Comparison of ENCODE assay signal across 8 cellular contexts in genomic region chr6:154653853-154654252, GRCh38.
DNase-seq lines count a peak whose midpoint lies in the region; ATAC-seq and TF ChIP-seq lines count a peak whose summit lies in the region.

No MANE protein-coding gene starts in this region.

- no peak for TF ChIP-seq CTCF in smooth muscle cell (IDR thresholded peaks at IDR 0.05; ENCODE audit: borderline replicate concordance, insufficient read depth, poor library complexity, severe bottlenecking)
- no peak for TF ChIP-seq CTCF in H9 (conservative IDR thresholded peaks at IDR 0.05)

- no peak overlapping the region for H3T11ph ChIP-seq in H9 (ENCODE audit: low read length)

- H3K27me3 ChIP-seq in right cardiac atrium (ENCODE audit: control insufficient read depth, insufficient read depth): no peaks in the 10 kb centered on the region
- H3K27me3 ChIP-seq in smooth muscle cell (ENCODE audit: low read depth): no peaks in the 10 kb centered on the region
- H3K27me3 ChIP-seq in H9 (ENCODE audit: insufficient read depth, low read length): no peaks in the 10 kb centered on the region
- no peaks in the 10 kb centered on the region for H3K27me3 ChIP-seq in Karpas-422 (ENCODE audit: low read length)

- no peaks in the 10 kb centered on the region for H3K4me1 Mint-ChIP-seq in H9
- H3K4me1 Mint-ChIP-seq in activated CD8-positive, alpha-beta memory T cell treated with anti-CD3 and anti-CD28 coated beads, Interleukin-2, amount 10 ng/mL, durations not matched to agents 7 days and 5 days: no peaks in the 10 kb centered on the region

- no peak overlapping the region for H3K18ac ChIP-seq in H9 (ENCODE audit: insufficient read length, low read depth, low read length)

- H4K20me1 ChIP-seq in smooth muscle cell (ENCODE audit: low read depth) (no peaks in the 10 kb centered on the region), H9 (ENCODE audit: control insufficient read depth, insufficient read depth, insufficient read length) (no peaks in the 10 kb centered on the region), Karpas-422 (ENCODE audit: insufficient read depth, low read depth, low read length) (no peaks in the 10 kb centered on the region)

- H2BK5ac ChIP-seq in H9 (ENCODE audit: insufficient read length, low read length): no peak overlapping the region

- no peaks in the 10 kb centered on the region for H3K79me1 ChIP-seq in H9 (ENCODE audit: insufficient read depth, low read depth, low read length, poor library complexity, severe bottlenecking)

- H3K4ac ChIP-seq in H9 (ENCODE audit: low read depth, low read length): no peak overlapping the region

- 0 out of 7 replicates have a peak overlapping the region, but pooled peaks of 1 of the 3 experiments have one; percentile 35 for H3K27ac Mint-ChIP-seq in H9
- H3K27ac Mint-ChIP-seq in activated CD8-positive, alpha-beta memory T cell treated with anti-CD3 and anti-CD28 coated beads, Interleukin-2, amount 10 ng/mL, durations not matched to agents 7 days and 5 days: no peak overlapping the region

- H3K36me3 ChIP-seq in smooth muscle cell (ENCODE audit: low read depth): no peaks in the 10 kb centered on the region
- no peaks in the 10 kb centered on the region for H3K36me3 ChIP-seq in Karpas-422 (ENCODE audit: insufficient read depth, low read length)

- H2AFZ ChIP-seq in smooth muscle cell (ENCODE audit: low read depth) (peak overlapping the region; percentile 35), H9 (ENCODE audit: low read length) (no peak overlapping the region), Karpas-422 (ENCODE audit: low read length) (no peak overlapping the region)

- H2AK5ac ChIP-seq in H9 (ENCODE audit: insufficient read length, low read length): no peak overlapping the region

- no peak overlapping the region for H2BK15ac ChIP-seq in H9 (ENCODE audit: low read depth, low read length)

- H3K4me3 ChIP-seq in right cardiac atrium (ENCODE audit: low read length): no peak overlapping the region
- no peak overlapping the region for H3K4me3 ChIP-seq in smooth muscle cell
- H3K4me3 ChIP-seq in Karpas-422 (ENCODE audit: low read length): no peak overlapping the region

- H3K4me2 ChIP-seq in smooth muscle cell: peak overlapping the region; percentile 37
- no peak overlapping the region for H3K4me2 ChIP-seq in H9 (ENCODE audit: insufficient read depth, insufficient read length, low read length)
- no peak overlapping the region for H3K4me2 ChIP-seq in Karpas-422 (ENCODE audit: low read depth, low read length, poor library complexity, severe bottlenecking)

- no peak overlapping the region for H3K56ac ChIP-seq in H9 (ENCODE audit: insufficient read length, low read depth, low read length)

- no peaks in the 10 kb centered on the region for H3K9me2 ChIP-seq in Karpas-422 (replicated peaks; ENCODE audit: insufficient read depth, low read length)

- no peaks in the 10 kb centered on the region for H3K9me3 ChIP-seq in right cardiac atrium (ENCODE audit: control insufficient read depth, low read length)
- no peaks in the 10 kb centered on the region for H3K9me3 ChIP-seq in smooth muscle cell (replicated peaks; ENCODE audit: low read depth)
- no peaks in the 10 kb centered on the region for H3K9me3 ChIP-seq in H9 (ENCODE audit: control insufficient read depth, low read depth, low read length)
- H3K9me3 ChIP-seq in Karpas-422 (ENCODE audit: low read length): no peaks in the 10 kb centered on the region

- H3K4me1 ChIP-seq in right cardiac atrium (ENCODE audit: control insufficient read depth, insufficient read depth, low read length) (peaks cover 4% of the 10 kb centered on the region), smooth muscle cell (ENCODE audit: low read depth) (peaks cover 5% of the 10 kb centered on the region), H9 (ENCODE audit: insufficient read depth, low read length) (no peaks in the 10 kb centered on the region), Karpas-422 (ENCODE audit: low read length) (no peaks in the 10 kb centered on the region)

- no peaks in the 10 kb centered on the region for H3K23me2 ChIP-seq in H9 (ENCODE audit: insufficient read length, low read depth, low read length, poor library complexity, severe bottlenecking)

- H3K14ac ChIP-seq in H9 (ENCODE audit: insufficient read depth, low read length): no peak overlapping the region

- H2BK120ac ChIP-seq in H9 (ENCODE audit: low read depth, low read length, poor library complexity, severe bottlenecking): no peak overlapping the region

- H3K27ac ChIP-seq in right cardiac atrium (ENCODE audit: low read length): no peak overlapping the region
- peak overlapping the region; percentile 33 for H3K27ac ChIP-seq in smooth muscle cell (ENCODE audit: low read depth)
- H3K27ac ChIP-seq in H9 (ENCODE audit: insufficient read length, low read depth, low read length): no peak overlapping the region
- no peak overlapping the region for H3K27ac ChIP-seq in Karpas-422 (ENCODE audit: low read length)

- H4K8ac ChIP-seq in H9 (replicated peaks; ENCODE audit: insufficient read length, low read depth, low read length): no peak overlapping the region

- no peaks in the 10 kb centered on the region for H3K36me3 Mint-ChIP-seq in H9 (ENCODE audit: insufficient read depth in 1 of 3, low read depth in 3 of 3)
- H3K36me3 Mint-ChIP-seq in activated CD8-positive, alpha-beta memory T cell treated with anti-CD3 and anti-CD28 coated beads, Interleukin-2, amount 10 ng/mL, durations not matched to agents 7 days and 5 days: no peaks in the 10 kb centered on the region

- 33% methylated on average over 4 of the region's 4 CpGs for WGBS in right cardiac atrium
- 31% methylated on average over 4 of the region's 4 CpGs for WGBS in smooth muscle cell (ENCODE audit: low lambda C conversion rate)
- WGBS in H9 (ENCODE audit: extremely low coverage, insufficient read length, low lambda C conversion rate): no CpG with 5 or more reads among the region's 4 CpGs

- no peaks in the 10 kb centered on the region for H3K9me3 Mint-ChIP-seq in H9
- H3K9me3 Mint-ChIP-seq in activated CD8-positive, alpha-beta memory T cell treated with anti-CD3 and anti-CD28 coated beads, Interleukin-2, amount 10 ng/mL, durations not matched to agents 7 days and 5 days (ENCODE audit: low read depth): no peaks in the 10 kb centered on the region

- H3K79me2 ChIP-seq in smooth muscle cell (ENCODE audit: low read depth): no peaks in the 10 kb centered on the region
- H3K79me2 ChIP-seq in H9 (ENCODE audit: insufficient read depth, low read length): no peaks in the 10 kb centered on the region
- H3K79me2 ChIP-seq in Karpas-422 (ENCODE audit: low read length): no peaks in the 10 kb centered on the region

- H3K9ac ChIP-seq in smooth muscle cell (ENCODE audit: low read depth) (no peak overlapping the region), H9 (ENCODE audit: extremely low read depth, insufficient read length, low read length) (no peak overlapping the region), Karpas-422 (ENCODE audit: low read length) (no peak overlapping the region)

- ATAC-seq in right cardiac atrium: peak; percentile 76 to 87
- ATAC-seq in activated CD8-positive, alpha-beta memory T cell treated with anti-CD3 and anti-CD28 coated beads, Interleukin-2, amount 10 ng/mL, durations not matched to agents 7 days and 5 days: no peak
- no peak for ATAC-seq in GM19467 (IDR thresholded peaks at IDR 0.05; ENCODE audit: unreplicated experiment)

- no peak overlapping the region for H4K5ac ChIP-seq in H9 (ENCODE audit: insufficient read length, low read depth, low read length)

- H3K23ac ChIP-seq in H9 (ENCODE audit: insufficient read length, low read depth, low read length): no peak overlapping the region

- no peak overlapping the region for H4K91ac ChIP-seq in H9 (ENCODE audit: insufficient read length, low read depth, low read length)

- H3F3A ChIP-seq in smooth muscle cell (ENCODE audit: low read depth): no peaks in the 10 kb centered on the region

- H2BK12ac ChIP-seq in H9 (ENCODE audit: insufficient read length, low read depth, low read length): no peak overlapping the region

- H3K4me3 Mint-ChIP-seq in H9: no peak overlapping the region
- H3K4me3 Mint-ChIP-seq in activated CD8-positive, alpha-beta memory T cell treated with anti-CD3 and anti-CD28 coated beads, Interleukin-2, amount 10 ng/mL, durations not matched to agents 7 days and 5 days: no peak overlapping the region

- peak; percentile 6 for DNase-seq in GM04504 (ENCODE audit: low read depth)
- peak; percentile 92 for DNase-seq in amniotic epithelial cell (ENCODE audit: low read depth)
- peak in 2 of 3 donors; percentile 20 to 56 for DNase-seq in right cardiac atrium
- no peak for DNase-seq in smooth muscle cell (lab: John Stamatoyannopoulos, UW; ENCODE audit: unreplicated experiment)
- DNase-seq in H9: no peak
- DNase-seq in activated CD8-positive, alpha-beta memory T cell treated with anti-CD3 and anti-CD28 coated beads, Interleukin-2, amount 10 ng/mL, durations not matched to agents 7 days and 5 days: no peak
- DNase-seq in Karpas-422: no peak

- CTCF ChIA-PET in activated CD8-positive, alpha-beta memory T cell treated with anti-CD3 and anti-CD28 coated beads, Interleukin-2, amount 10 ng/mL, durations not matched to agents 7 days and 5 days (lab: Charles Lee): no interaction called here

- no peak overlapping the region for H2BK20ac ChIP-seq in H9 (ENCODE audit: low read depth, low read length, poor library complexity, severe bottlenecking)

- no peaks in the 10 kb centered on the region for H3K27me3 Mint-ChIP-seq in H9 (ENCODE audit: low read depth)
- peaks cover 4% of the 10 kb centered on the region for H3K27me3 Mint-ChIP-seq in activated CD8-positive, alpha-beta memory T cell treated with anti-CD3 and anti-CD28 coated beads, Interleukin-2, amount 10 ng/mL, durations not matched to agents 7 days and 5 days

- intact Hi-C loops in right cardiac atrium (cut with DNase I): no loop called here

Comparison
In these comparisons a context has a peak if more than half of its experiments do, and no peak if none do; other contexts are left out.
1. DNase-seq: peak in GM04504 (single experiment), amniotic epithelial cell (single experiment) and right cardiac atrium (2 of 3); none in smooth muscle cell (single experiment), H9 (single experiment), activated CD8-positive, alpha-beta memory T cell treated with anti-CD3 and anti-CD28 coated beads, Interleukin-2, amount 10 ng/mL, durations not matched to agents 7 days and 5 days (single experiment) and Karpas-422 (single experiment).
2. ATAC-seq: peak in right cardiac atrium (2 of 2); none in activated CD8-positive, alpha-beta memory T cell treated with anti-CD3 and anti-CD28 coated beads, Interleukin-2, amount 10 ng/mL, durations not matched to agents 7 days and 5 days (single experiment) and GM19467 (single experiment).